ENCODE assay signal across 11 cellular contexts in the genomic region with DNA sequence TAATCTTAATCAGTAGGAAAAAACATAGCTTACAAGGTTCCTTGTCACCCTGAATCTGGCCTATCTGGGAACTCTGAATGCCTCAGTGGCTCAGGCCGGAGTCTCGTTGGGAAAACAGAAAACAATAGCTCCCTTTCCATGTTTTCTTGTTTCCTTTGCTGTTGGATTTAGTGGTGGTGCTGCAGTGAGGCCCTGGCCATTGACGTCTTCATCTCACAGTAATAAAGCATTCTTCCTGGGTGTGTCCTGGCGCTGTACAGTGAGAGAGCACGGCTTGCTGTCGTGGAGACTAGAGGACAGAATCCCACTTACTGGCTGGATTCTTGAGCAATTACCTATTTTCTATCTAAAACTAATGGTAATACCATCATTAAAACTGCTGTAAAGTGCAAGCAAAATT. TPM values are rescaled to one million over a fixed set of nuclear protein-coding genes. Genes with fewer than 3 reads are reported as not detected.
DNase-seq lines count a peak whose midpoint lies in the region; ATAC-seq and FAIRE-seq lines count a peak whose summit lies in the region.
"Had no signal": no experiment of that assay in that cellular context is flagged by ENCODE, and none has a peak within 500 bp of the region (broad histone marks: within the 10 kb centered on the region; RNA-seq: fewer than 3 reads in every experiment).

No MANE protein-coding gene starts in this region.

- H3K9me3 ChIP-seq in SJCRH30 (replicated peaks) (no peaks in the 10 kb centered on the region), small intestine (ENCODE audit: control insufficient read depth, low read depth) (no peaks in the 10 kb centered on the region)
- H3K9me3 ChIP-seq: colonic mucosa had no signal

- peak overlapping the region; percentile 93 for H3K27ac Mint-ChIP-seq in activated T-cell treated with anti-CD3 and anti-CD28 coated beads, Interleukin-2, amount 50 U/mL, for 24 hours

- peak overlapping the region; percentile 100 for H3K4me3 Mint-ChIP-seq in activated T-cell treated with anti-CD3 and anti-CD28 coated beads, Interleukin-2, amount 50 U/mL, for 24 hours

- H3K27me3 ChIP-seq in SJCRH30: no peaks in the 10 kb centered on the region
- H3K27me3 ChIP-seq in small intestine (ENCODE audit: control insufficient read depth in 2 of 2, insufficient read depth in 2 of 2, low read length in 2 of 2): peaks cover 0 to 4% of the 10 kb centered on the region in 2 donors

- H3K9me3 Mint-ChIP-seq in activated T-cell treated with anti-CD3 and anti-CD28 coated beads, Interleukin-2, amount 50 U/mL, for 24 hours: no peaks in the 10 kb centered on the region

- no peaks in the 10 kb centered on the region for H3K27me3 Mint-ChIP-seq in activated T-cell treated with anti-CD3 and anti-CD28 coated beads, Interleukin-2, amount 50 U/mL, for 24 hours

- no peak for DNase-seq in activated T-cell treated with anti-CD3 and anti-CD28 coated beads, Interleukin-2, amount 50 U/mL, for 24 hours
- no peak for DNase-seq in activated T-cell treated with anti-CD3 and anti-CD28 coated beads for 4 hours
- peak; percentile 40 to 69 for DNase-seq in SJCRH30
- peak; percentile 29 for DNase-seq in dermis blood vessel endothelial cell
- peak; percentile 77 for DNase-seq in small intestine
- no peak for DNase-seq in NOMO-1 treated with dmso at 0.1 percent for 144 hours (lab: John Stamatoyannopoulos, UW; ENCODE audit: unreplicated experiment)
- DNase-seq in NCI-H2171 (lab: John Stamatoyannopoulos, UW): no peak
- DNase-seq: colonic mucosa, kidney, T-helper 9 cell had no signal

- peaks cover 69% of the 10 kb centered on the region for H3K4me1 Mint-ChIP-seq in activated T-cell treated with anti-CD3 and anti-CD28 coated beads, Interleukin-2, amount 50 U/mL, for 24 hours (ENCODE audit: low read depth)

- WGBS in small intestine, 3 donors: 24 to 54% (median 26%) methylated on average over 6 of the region's 6 CpGs

- H3K4me1 ChIP-seq in SJCRH30: peaks cover 6% of the 10 kb centered on the region
- no peaks in the 10 kb centered on the region for H3K4me1 ChIP-seq in small intestine (ENCODE audit: control insufficient read depth in 2 of 2, insufficient read depth in 1 of 2, low read depth in 1 of 2, low read length in 1 of 2)

- H3K27ac ChIP-seq in SJCRH30: peak overlapping the region; percentile 70
- peak overlapping the region in 1 of 2 donors; percentile 18 for H3K27ac ChIP-seq in small intestine (ENCODE audit: low read depth in 1 of 2, low read length in 1 of 2)

- H3K36me3 ChIP-seq in SJCRH30 (no peaks in the 10 kb centered on the region), small intestine (ENCODE audit: control insufficient read depth in 2 of 2, insufficient read depth in 2 of 2, low read length in 2 of 2) (no peaks in the 10 kb centered on the region)
- H3K36me3 ChIP-seq: colonic mucosa had no signal

- H3K4me3 ChIP-seq in SJCRH30: peak overlapping the region; percentile 59
- no peak overlapping the region for H3K4me3 ChIP-seq in small intestine (ENCODE audit: low read depth in 1 of 2, low read length in 2 of 2)
- H3K4me3 ChIP-seq: colonic mucosa had no signal

- H3K36me3 Mint-ChIP-seq in activated T-cell treated with anti-CD3 and anti-CD28 coated beads, Interleukin-2, amount 50 U/mL, for 24 hours (ENCODE audit: low read depth): peaks cover 43% of the 10 kb centered on the region

- FAIRE-seq in small intestine (lab: Jason Lieb, UNC): no peak
- FAIRE-seq: kidney had no signal

- ATAC-seq in HG02798 (IDR thresholded peaks at IDR 0.05; ENCODE audit: poor library complexity, unreplicated experiment): no peak

RNA-seq across cellular contexts. Expression of gene SPOCK2, which starts 1.3 kb away (rescaled TPM):
- total RNA-seq in SJCRH30 (2014; rRNA removed; shearing (Covaris generic)): 14.3 and 15.5 TPM in 2 replicates
- total RNA-seq in dermis blood vessel endothelial cell: 3.5 and 6.6 TPM in 2 replicates
- 10 to 100 TPM in 1 of 3 donors, 1 to 10 TPM in 2; 1.6 to 24.2 (median 2.2) TPM for polyA plus RNA-seq in small intestine

Comparison
In these comparisons a context has a peak if more than half of its experiments do, and no peak if none do; other contexts are left out.
1. DNase-seq: peak in SJCRH30 (2 of 2), dermis blood vessel endothelial cell (single experiment) and small intestine (single experiment); none in activated T-cell treated with anti-CD3 and anti-CD28 coated beads, Interleukin-2, amount 50 U/mL, for 24 hours (single experiment), activated T-cell treated with anti-CD3 and anti-CD28 coated beads for 4 hours (single experiment), NOMO-1 treated with dmso at 0.1 percent for 144 hours (single experiment) and NCI-H2171 (single experiment).